Comparison of ENCODE assay signal across 22 cellular contexts in genomic region chr5:148343049-148343413, GRCh38. TPM values are rescaled to one million over a fixed set of nuclear protein-coding genes. Genes with fewer than 3 reads are reported as not detected.
A peak's percentile ranks its signal among the peaks of the same experiment; 100 is the strongest.
DNase-seq lines count a peak whose midpoint lies in the region; ATAC-seq, FAIRE-seq and TF ChIP-seq lines count a peak whose summit lies in the region.
"Had no signal": no experiment of that assay in that cellular context is flagged by ENCODE, and none has a peak within 500 bp of the region (broad histone marks: within the 10 kb centered on the region; RNA-seq: fewer than 3 reads in every experiment).

No MANE protein-coding gene starts in this region.

- no peaks in the 10 kb centered on the region for H3K9me2 ChIP-seq in PC-3 (replicated peaks; ENCODE audit: low read length)
- H3K9me2 ChIP-seq in OCI-LY7 (ENCODE audit: insufficient read depth, low read length) = no peaks in the 10 kb centered on the region

- no peaks in the 10 kb centered on the region for H3K27me3 ChIP-seq in PC-3 (ENCODE audit: low read length)
- H3K27me3 ChIP-seq: gastroesophageal sphincter, neutrophil, right atrium auricular region had no signal

- H3F3A ChIP-seq in PC-3 (ENCODE audit: low read length, unreplicated experiment) = peaks cover 4% of the 10 kb centered on the region

- peak overlapping the region; percentile 72 for H3K9ac ChIP-seq in PC-3 (ENCODE audit: low read length)

- H3K9me3 ChIP-seq in PC-3 (ENCODE audit: low read length) = no peaks in the 10 kb centered on the region
- no peaks in the 10 kb centered on the region for H3K9me3 ChIP-seq in OCI-LY7 (ENCODE audit: low read length)
- H3K9me3 ChIP-seq: gastroesophageal sphincter, neutrophil, right atrium auricular region had no signal

- TF ChIP-seq POLR2A in erythroblast (IDR thresholded peaks at IDR 0.05; ENCODE audit: low read length) (no peak), GM12892 (IDR thresholded peaks at IDR 0.05; ENCODE audit: low read depth, low read length) (no peak)

- H3K27ac ChIP-seq in PC-3 (ENCODE audit: low read length) (peak overlapping the region; percentile 93), OCI-LY7 (ENCODE audit: low read depth, low read length, poor library complexity, severe bottlenecking) (no peak overlapping the region)
- H3K27ac ChIP-seq: gastroesophageal sphincter, neutrophil, right atrium auricular region had no signal

- H3K36me3 ChIP-seq in PC-3 (ENCODE audit: low read depth, low read length) (no peaks in the 10 kb centered on the region), OCI-LY7 (ENCODE audit: insufficient read depth, low read length) (no peaks in the 10 kb centered on the region)
- H3K36me3 ChIP-seq: gastroesophageal sphincter, neutrophil, right atrium auricular region had no signal

- no peak for TF ChIP-seq CTCF in PC-3 (conservative IDR thresholded peaks at IDR 0.05; ENCODE audit: low read depth, low read length)
- TF ChIP-seq CTCF in omental fat pad (IDR thresholded peaks at IDR 0.05) = no peak
- no peak for TF ChIP-seq CTCF in OCI-LY7 (conservative IDR thresholded peaks at IDR 0.05; ENCODE audit: low read length)

- ATAC-seq in GM18868 (IDR thresholded peaks at IDR 0.05; ENCODE audit: unreplicated experiment) (peak; percentile 34), PC-3 (peak; percentile 92), omental fat pad (ENCODE audit: low FRiP score) (no peak)
- ATAC-seq: gastroesophageal sphincter; stimulated activated naive CD8-positive, alpha-beta T cell treated with anti-CD3 and anti-CD28 coated beads, Interleukin-15, amount 100 ng/mL, for 72 hours; T-cell had no signal

- BruUV-seq in PC-3 (replicated peaks; lab: Mats Ljungman, UMichigan) (no TSS peak), OCI-LY7 (replicated peaks; lab: Mats Ljungman, UMichigan) (no TSS peak)

- H3K79me2 ChIP-seq in PC-3 (ENCODE audit: low read length) = no peaks in the 10 kb centered on the region
- H3K79me2 ChIP-seq in OCI-LY7 (ENCODE audit: insufficient read depth, low read depth, low read length) = no peaks in the 10 kb centered on the region

- no peak for FAIRE-seq in GM12892 (lab: Jason Lieb, UNC)

- no peaks in the 10 kb centered on the region for H4K20me1 ChIP-seq in PC-3 (ENCODE audit: low read length)
- no peaks in the 10 kb centered on the region for H4K20me1 ChIP-seq in OCI-LY7 (ENCODE audit: insufficient read depth, low read length)

- peak overlapping the region; percentile 41 for H3K4me3 ChIP-seq in PC-3 (ENCODE audit: low read length)
- H3K4me3 ChIP-seq in OCI-LY7 (ENCODE audit: low read depth, low read length, poor library complexity, severe bottlenecking) = no peak overlapping the region
- H3K4me3 ChIP-seq: gastroesophageal sphincter, right atrium auricular region had no signal

- H2AFZ ChIP-seq in PC-3 (ENCODE audit: low read length) = peak overlapping the region; percentile 41
- H2AFZ ChIP-seq in OCI-LY7 (ENCODE audit: low read length) = no peak overlapping the region

- CTCF ChIA-PET in PC-3 (lab: Charles Lee) (interaction anchor here (0.8 to 1.2 kb wide), 2 partner anchors 9 to 31 kb away, joined by 3 to 5 read pairs; no protein-coding TSS in a partner anchor), OCI-LY7 (lab: Charles Lee; ENCODE audit: unreplicated experiment) (no interaction called here)

- DNase-seq in PC-3 = peak; percentile 97
- peak; percentile 30 to 36 for DNase-seq in erythroblast (lab: John Stamatoyannopoulos, UW)
- DNase-seq in renal cortical epithelial cell (ENCODE audit: low read depth) = peak; percentile 47
- no peak for DNase-seq in HuH-7 (ENCODE audit: low spot score)
- DNase-seq in omental fat pad (ENCODE audit: low spot score) = no peak
- no peak for DNase-seq in OCI-LY7 (ENCODE audit: low spot score)
- DNase-seq in GM12892 (ENCODE audit: insufficient read length) = no peak
- DNase-seq: activated CD4-positive, alpha-beta memory T cell treated with anti-CD3 and anti-CD28 coated beads, Interleukin-2, amount 10 ng/mL, durations not matched to agents 7 days and 5 days; activated naive CD4-positive, alpha-beta T cell treated with anti-CD3 and anti-CD28 coated beads, Interleukin-2, amount 50 U/mL, for 16 hours; activated T-cell treated with anti-CD3 and anti-CD28 coated beads, Interleukin-2, amount 50 U/mL, for 48 hours; EL; Karpas-422; NCI-H146; NCI-H2227 treated with DMSO at 0.1 percent for 48 hours; stimulated activated naive CD8-positive, alpha-beta T cell treated with anti-CD3 and anti-CD28 coated beads, Interleukin-15, amount 100 ng/mL, for 72 hours; T-cell had no signal

- H3K4me2 ChIP-seq in PC-3 (ENCODE audit: low read length) (peak overlapping the region; percentile 78), OCI-LY7 (ENCODE audit: low read length) (no peak overlapping the region)

- intact Hi-C loops in PC-3 (cut with micrococcal nuclease) (no loop called here), OCI-LY7 (cut with micrococcal nuclease; ENCODE audit: unreplicated experiment) (no loop called here)

- POLR2A ChIA-PET in PC-3 (lab: Charles Lee; ENCODE audit: unreplicated experiment) (interaction anchor here (0.6 kb wide), 1 partner anchor 126 kb away, joined by 4 read pairs; no protein-coding TSS in a partner anchor), OCI-LY7 (lab: Charles Lee) (interaction anchor here (1.0 kb wide), 1 partner anchor 300 kb away, joined by 3 read pairs; no protein-coding TSS in a partner anchor)

- H3K4me1 ChIP-seq in PC-3 (ENCODE audit: insufficient read depth, low read length) (peaks cover 32% of the 10 kb centered on the region), OCI-LY7 (ENCODE audit: insufficient read depth, low read length, poor library complexity, severe bottlenecking) (no peaks in the 10 kb centered on the region)
- H3K4me1 ChIP-seq: gastroesophageal sphincter, right atrium auricular region had no signal

RNA-seq across cellular contexts. Expression of gene SPINK9, which starts 7.7 kb away (rescaled TPM):
- total RNA-seq in PC-3 (2014; rRNA removed) (not detected in 2 replicates), renal cortical epithelial cell (not detected in 2 replicates), omental fat pad (not detected), OCI-LY7 (2022) (not detected in 2 replicates)
- total RNA-seq in OCI-LY7 (2014; rRNA removed; shearing (Covaris generic)) = not detected in 2 replicates
- not detected for polyA plus RNA-seq in GM12892 (2012; ENCODE audit: missing spikeins)
- total RNA-seq: activated CD4-positive, alpha-beta memory T cell treated with anti-CD3 and anti-CD28 coated beads, Interleukin-2, amount 10 ng/mL, durations not matched to agents 7 days and 5 days; gastroesophageal sphincter; liver; right atrium auricular region; T-cell; ureter had no signal
- polyA plus RNA-seq: liver had no signal

RNA-seq across cellular contexts. Expression of gene SPINK7, which starts 30.8 kb away (rescaled TPM):
- 0.15 TPM in 1 of 2 replicates, not detected in the other for total RNA-seq in PC-3 (2014; rRNA removed)
- total RNA-seq in renal cortical epithelial cell = not detected in 2 replicates
- not detected for total RNA-seq in omental fat pad
- total RNA-seq in OCI-LY7 (2014; rRNA removed; shearing (Covaris generic)) = not detected in 2 replicates
- total RNA-seq in OCI-LY7 (2022) = not detected in 2 replicates
- polyA plus RNA-seq in GM12892 (2012; ENCODE audit: missing spikeins) = not detected
- total RNA-seq: activated CD4-positive, alpha-beta memory T cell treated with anti-CD3 and anti-CD28 coated beads, Interleukin-2, amount 10 ng/mL, durations not matched to agents 7 days and 5 days; liver; right atrium auricular region; T-cell; ureter had no signal
- polyA plus RNA-seq: liver had no signal

RNA-seq across cellular contexts. Expression of gene FBXO38, which starts 40.7 kb away (rescaled TPM):
- total RNA-seq in PC-3 (2014; rRNA removed) (42.7 and 52.3 TPM in 2 replicates), renal cortical epithelial cell (48.3 and 68.3 TPM in 2 replicates), omental fat pad (10 to 100 TPM; 27.1 to 82.5 (median 53.6) TPM), OCI-LY7 (2022) (49.5 and 56.8 TPM in 2 replicates)
- 29.9 and 37.6 TPM in 2 replicates for total RNA-seq in OCI-LY7 (2014; rRNA removed; shearing (Covaris generic))
- polyA plus RNA-seq in GM12892 (2012; ENCODE audit: missing spikeins) = 19.3 TPM

Comparison
In these comparisons a context has a peak if more than half of its experiments do, and no peak if none do; other contexts are left out.
1. DNase-seq: peak in PC-3 (single experiment), erythroblast (2 of 2) and renal cortical epithelial cell (single experiment); none in HuH-7 (single experiment), omental fat pad (single experiment), OCI-LY7 (single experiment) and GM12892 (single experiment).